Comparison of ENCODE assay signal across 9 cellular contexts in the genomic region with DNA sequence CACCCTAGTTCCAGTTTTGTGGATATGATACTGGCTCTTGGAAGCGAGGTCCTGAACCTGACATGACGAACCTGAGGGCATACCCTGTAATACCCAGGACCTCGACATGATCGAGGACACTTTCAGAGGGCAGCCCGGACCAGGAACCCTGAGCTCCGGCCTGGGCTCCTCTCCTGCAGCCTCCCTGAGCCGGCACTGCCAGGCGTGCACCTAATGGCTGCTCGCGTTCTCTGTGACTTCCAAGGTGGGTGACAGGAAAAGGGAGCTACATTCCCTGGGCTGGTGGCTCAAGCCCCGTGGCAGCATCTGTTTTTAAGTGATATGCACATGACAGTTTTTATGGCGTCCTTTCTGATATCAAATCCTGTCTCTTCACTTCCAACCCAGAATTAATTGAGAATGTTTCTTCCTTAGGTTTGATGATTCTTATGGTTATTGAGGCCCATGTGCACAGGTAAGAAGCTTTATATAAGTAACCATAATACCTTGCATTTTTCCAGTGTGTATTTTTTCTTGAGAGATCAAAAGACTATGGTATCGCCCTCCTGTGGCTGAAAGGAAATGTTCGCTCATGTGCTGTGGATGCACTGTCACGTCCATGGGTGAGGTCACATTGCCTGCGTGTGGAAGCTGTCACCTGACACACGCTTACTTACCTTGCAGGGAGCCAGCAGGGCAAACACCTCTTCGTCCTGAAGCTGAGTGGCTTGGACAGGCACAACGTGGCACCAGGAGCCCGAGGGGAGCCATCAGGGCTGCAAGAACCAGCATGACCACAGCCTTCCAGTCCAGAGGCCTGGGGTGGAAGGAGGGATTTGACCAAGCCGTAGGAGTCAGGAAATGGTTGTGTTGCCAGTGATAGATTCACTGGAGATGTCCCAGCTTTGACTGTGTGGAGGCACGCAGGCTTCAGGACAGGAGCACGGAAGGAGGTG.
DNase-seq lines count a peak whose midpoint lies in the region; ATAC-seq and TF ChIP-seq lines count a peak whose summit lies in the region.
"Had no signal": no experiment of that assay in that cellular context is flagged by ENCODE, and none has a peak within 500 bp of the region (broad histone marks: within the 10 kb centered on the region; RNA-seq: fewer than 3 reads in every experiment).

No MANE protein-coding gene starts in this region.

- peaks cover 6% of the 10 kb centered on the region for H3K4me1 Mint-ChIP-seq in stimulated activated naive CD8-positive, alpha-beta T cell treated with anti-CD3 and anti-CD28 coated beads, Interleukin-15, amount 100 ng/mL, for 72 hours
- H3K4me1 Mint-ChIP-seq in brain (peaks cover 64% of the 10 kb centered on the region), T-helper 17 cell (no peaks in the 10 kb centered on the region)

- no peak overlapping the region for H3K4me3 Mint-ChIP-seq in stimulated activated naive CD8-positive, alpha-beta T cell treated with anti-CD3 and anti-CD28 coated beads, Interleukin-15, amount 100 ng/mL, for 72 hours
- peak overlapping the region in 1 of 5 experiments; percentile 17 for H3K4me3 Mint-ChIP-seq in brain
- no peak overlapping the region for H3K4me3 Mint-ChIP-seq in T-helper 17 cell

- peak; percentile 34 for ATAC-seq in stimulated activated naive CD8-positive, alpha-beta T cell treated with anti-CD3 and anti-CD28 coated beads, Interleukin-15, amount 100 ng/mL, for 72 hours
- ATAC-seq in stimulated activated naive CD8-positive, alpha-beta T cell treated with anti-CD3 and anti-CD28 coated beads, Interleukin-15, Interleukin-2, amounts not matched to agents 100 U/mL and 50 U/mL, for 24 hours, result no peak
- ATAC-seq in GM18907 (IDR thresholded peaks at IDR 0.05; ENCODE audit: unreplicated experiment), result no peak
- ATAC-seq in GM21381 (IDR thresholded peaks at IDR 0.05; ENCODE audit: unreplicated experiment), result no peak
- no peak for ATAC-seq in T-helper 17 cell
- ATAC-seq in HG02938 (IDR thresholded peaks at IDR 0.05; ENCODE audit: unreplicated experiment), result no peak

- H3K36me3 Mint-ChIP-seq in brain, result no peaks in the 10 kb centered on the region
- H3K36me3 Mint-ChIP-seq in T-helper 17 cell (ENCODE audit: low read depth), result peaks cover 3% of the 10 kb centered on the region

- no peaks in the 10 kb centered on the region for H3K9me3 ChIP-seq in T-helper 17 cell (ENCODE audit: control insufficient read depth, low read length, poor library complexity, severe bottlenecking)

- TF ChIP-seq CTCF in brain (conservative IDR thresholded peaks at IDR 0.05), result peak in 1 of 2 experiments; percentile 63

- H3K27ac Mint-ChIP-seq in stimulated activated naive CD8-positive, alpha-beta T cell treated with anti-CD3 and anti-CD28 coated beads, Interleukin-15, amount 100 ng/mL, for 72 hours, result peak overlapping the region in 1 of 2 donors; percentile 90
- peak overlapping the region in 4 of 5 experiments; percentile 35 to 93 (median 57) for H3K27ac Mint-ChIP-seq in brain
- H3K27ac Mint-ChIP-seq in T-helper 17 cell, result no peak overlapping the region

- H3K27me3 Mint-ChIP-seq in stimulated activated naive CD8-positive, alpha-beta T cell treated with anti-CD3 and anti-CD28 coated beads, Interleukin-15, amount 100 ng/mL, for 72 hours, result no peaks in the 10 kb centered on the region
- peaks cover 4% of the 10 kb centered on the region for H3K27me3 Mint-ChIP-seq in brain
- H3K27me3 Mint-ChIP-seq in T-helper 17 cell, result peaks cover 27% of the 10 kb centered on the region

- H3K9me3 Mint-ChIP-seq in stimulated activated naive CD8-positive, alpha-beta T cell treated with anti-CD3 and anti-CD28 coated beads, Interleukin-15, amount 100 ng/mL, for 72 hours, result no peaks in the 10 kb centered on the region
- peaks cover 0 to 6% (median 3%) of the 10 kb centered on the region in 5 experiments for H3K9me3 Mint-ChIP-seq in brain

- no peak for DNase-seq in stimulated activated naive CD8-positive, alpha-beta T cell treated with anti-CD3 and anti-CD28 coated beads, Interleukin-15, amount 100 ng/mL, for 72 hours
- no peak for DNase-seq in stimulated activated naive CD8-positive, alpha-beta T cell treated with anti-CD3 and anti-CD28 coated beads, Interleukin-15, Interleukin-2, amounts not matched to agents 100 U/mL and 50 U/mL, for 24 hours
- DNase-seq in NCI-H2029 treated with DMSO at 0.1 percent for 48 hours (lab: John Stamatoyannopoulos, UW), result peak; percentile 35
- no peak for DNase-seq in T-helper 17 cell
- DNase-seq: foreskin melanocyte had no signal
